Comparison of ENCODE assay signal across 8 cellular contexts in genomic region chr1:161611868-161612321, GRCh38. TPM values are rescaled to one million over a fixed set of nuclear protein-coding genes. Genes with fewer than 3 reads are reported as not detected.
A peak's percentile ranks its signal among the peaks of the same experiment; 100 is the strongest.
DNase-seq lines count a peak whose midpoint lies in the region; ATAC-seq, FAIRE-seq and TF ChIP-seq lines count a peak whose summit lies in the region.
"Not testable (repeated sequence)": the region's sequence is repeated elsewhere in the genome, so short reads cannot be mapped to it uniquely, and the experiment has no call there.

No MANE protein-coding gene starts in this region.

- not testable (repeated sequence) for H3K4ac ChIP-seq in trophoblast cell (ENCODE audit: low read depth, low read length)

- no CpG with 5 or more reads among the region's 19 CpGs for WGBS in trophoblast cell (ENCODE audit: extremely low coverage, insufficient coverage, insufficient read length)

- H4K91ac ChIP-seq in trophoblast cell (ENCODE audit: low read depth, low read length), result not testable (repeated sequence)

- not testable (repeated sequence) for H3K14ac ChIP-seq in trophoblast cell (ENCODE audit: low read length)

- H3K27ac Mint-ChIP-seq in activated T-cell treated with anti-CD3 and anti-CD28 coated beads, Interleukin-2, amount 50 U/mL, for 24 hours, result peak overlapping the region; percentile 86
- H3K27ac Mint-ChIP-seq in effector memory CD8-positive, alpha-beta T cell, result peak overlapping the region; percentile 100

- not testable (repeated sequence) for H4K12ac ChIP-seq in trophoblast cell (ENCODE audit: low read depth, low read length)

- not testable (repeated sequence) for H3K9me2 ChIP-seq in OCI-LY1 (ENCODE audit: low read depth, low read length)

- not testable (repeated sequence) for H4K20me1 ChIP-seq in OCI-LY1 (ENCODE audit: insufficient read depth, low read length)

- not testable (repeated sequence) for H2BK12ac ChIP-seq in trophoblast cell (ENCODE audit: low read length)

- not testable (repeated sequence) for H3K36me3 ChIP-seq in GM06990 (ENCODE audit: control insufficient read depth, insufficient read depth, low read length); HUES6 (ENCODE audit: control insufficient read depth, insufficient read depth, low read length); OCI-LY1 (ENCODE audit: insufficient read depth, low read length); trophoblast cell (ENCODE audit: control insufficient read depth in 1 of 2, insufficient read depth in 2 of 2, low read length in 2 of 2)

- ATAC-seq in effector memory CD8-positive, alpha-beta T cell (replicated peaks), result peak; percentile 21

- H2BK5ac ChIP-seq in trophoblast cell (ENCODE audit: low read depth, low read length, poor library complexity), result not testable (repeated sequence)

- H3K4me2 ChIP-seq in OCI-LY1 (ENCODE audit: low read length) (peak overlapping the region; percentile 89), trophoblast cell (ENCODE audit: low read length) (peak overlapping the region; percentile 49)

- peak; percentile 82 for FAIRE-seq in islet of Langerhans (lab: Jason Lieb, UNC)
- FAIRE-seq in urothelium cell line (lab: Jason Lieb, UNC), result not testable (repeated sequence)

- H3K9me3 ChIP-seq in HUES6 (ENCODE audit: control insufficient read depth, insufficient read depth, low read depth, low read length); OCI-LY1 (ENCODE audit: low read length); trophoblast cell (ENCODE audit: insufficient read depth, low read depth, low read length): not testable (repeated sequence)

- not testable (repeated sequence) for H2BK120ac ChIP-seq in trophoblast cell (ENCODE audit: insufficient read depth, low read length, poor library complexity)

- not testable (repeated sequence) for TF ChIP-seq CTCF in GM06990 (IDR thresholded peaks at IDR 0.05; ENCODE audit: insufficient read depth, low read length, poor library complexity, severe bottlenecking); OCI-LY1 (IDR thresholded peaks at IDR 0.05; ENCODE audit: low read length)

- H3K27me3 ChIP-seq in GM06990 (replicated peaks; ENCODE audit: control insufficient read depth, insufficient read depth, low read length); HUES6 (ENCODE audit: control insufficient read depth, insufficient read depth, low read length); OCI-LY1 (ENCODE audit: insufficient read depth, low read length); trophoblast cell (ENCODE audit: insufficient read depth, low read length): not testable (repeated sequence)

- H2AK5ac ChIP-seq in trophoblast cell (ENCODE audit: low read length), result not testable (repeated sequence)

- H3K9ac ChIP-seq in HUES6 (ENCODE audit: low read length) (peak overlapping the region; percentile 58), OCI-LY1 (ENCODE audit: low read length) (peak overlapping the region; percentile 40; the same call in 1 of the 2 replicates)
- not testable (repeated sequence) for H3K9ac ChIP-seq in trophoblast cell (ENCODE audit: low read length)

- H2AFZ ChIP-seq in OCI-LY1 (ENCODE audit: low read length); trophoblast cell (ENCODE audit: insufficient read depth, low read length, poor library complexity): not testable (repeated sequence)

- not testable (repeated sequence) for H3K18ac ChIP-seq in trophoblast cell (ENCODE audit: low read length)

- DNase-seq in GM06990 (ENCODE audit: extremely low read depth, insufficient read length) (peak; percentile 30), trophoblast cell (peak in 1 of 2 donors; percentile 51), urothelium cell line (ENCODE audit: low spot score) (peak; percentile 26)
- not testable (repeated sequence) for DNase-seq in activated T-cell treated with anti-CD3 and anti-CD28 coated beads, Interleukin-2, amount 50 U/mL, for 24 hours
- DNase-seq in effector memory CD8-positive, alpha-beta T cell, result peak in 2 of 3 experiments; percentile 20 to 39

- not testable (repeated sequence) for H3K4me1 Mint-ChIP-seq in activated T-cell treated with anti-CD3 and anti-CD28 coated beads, Interleukin-2, amount 50 U/mL, for 24 hours (ENCODE audit: low read depth)
- peaks cover 15 to 18% of the 10 kb centered on the region in 2 donors for H3K4me1 Mint-ChIP-seq in effector memory CD8-positive, alpha-beta T cell (ENCODE audit: low read depth in 2 of 2)

- H3K23ac ChIP-seq in trophoblast cell (ENCODE audit: low read length), result not testable (repeated sequence)

- peak overlapping the region; percentile 81 for H3K4me3 Mint-ChIP-seq in activated T-cell treated with anti-CD3 and anti-CD28 coated beads, Interleukin-2, amount 50 U/mL, for 24 hours
- peak overlapping the region; percentile 95 to 96 for H3K4me3 Mint-ChIP-seq in effector memory CD8-positive, alpha-beta T cell

- H4K8ac ChIP-seq in trophoblast cell (ENCODE audit: low read depth, low read length), result not testable (repeated sequence)

- not testable (repeated sequence) for H3K27ac ChIP-seq in HUES6 (ENCODE audit: low read depth, low read length); OCI-LY1 (ENCODE audit: low read depth, low read length, poor library complexity, severe bottlenecking); trophoblast cell (ENCODE audit: low read depth, low read length)

- not testable (repeated sequence) for H3K79me1 ChIP-seq in trophoblast cell (ENCODE audit: low read length)

- not testable (repeated sequence) for H3K79me2 ChIP-seq in OCI-LY1 (ENCODE audit: insufficient read depth, low read length); trophoblast cell (ENCODE audit: control insufficient read depth, insufficient read depth, low read length, poor library complexity)

- not testable (repeated sequence) for H3F3A ChIP-seq in OCI-LY1 (ENCODE audit: insufficient read depth, low read length)

- H3K4me3 ChIP-seq in GM06990 (replicated peaks; ENCODE audit: low read depth, low read length), result peak overlapping the region; percentile 61
- H3K4me3 ChIP-seq in HUES6 (ENCODE audit: low read depth, low read length), result peak overlapping the region; percentile 63
- peak overlapping the region; percentile 64 for H3K4me3 ChIP-seq in OCI-LY1 (ENCODE audit: low read depth, low read length, poor library complexity, severe bottlenecking)
- H3K4me3 ChIP-seq in trophoblast cell (ENCODE audit: low read depth, low read length), result peak overlapping the region; percentile 51

- not testable (repeated sequence) for H3K27me3 Mint-ChIP-seq in activated T-cell treated with anti-CD3 and anti-CD28 coated beads, Interleukin-2, amount 50 U/mL, for 24 hours; effector memory CD8-positive, alpha-beta T cell

- H3K4me1 ChIP-seq in HUES6 (ENCODE audit: control insufficient read depth, insufficient read depth, low read length); OCI-LY1 (ENCODE audit: insufficient read depth, low read length, severe bottlenecking); trophoblast cell (ENCODE audit: control insufficient read depth in 1 of 2, insufficient read depth in 2 of 2, low read length in 2 of 2): not testable (repeated sequence)

- not testable (repeated sequence) for H3K36me3 Mint-ChIP-seq in activated T-cell treated with anti-CD3 and anti-CD28 coated beads, Interleukin-2, amount 50 U/mL, for 24 hours (ENCODE audit: low read depth)
- peaks cover 18% of the 10 kb centered on the region for H3K36me3 Mint-ChIP-seq in effector memory CD8-positive, alpha-beta T cell (ENCODE audit: insufficient read depth)

- H3K9me3 Mint-ChIP-seq in activated T-cell treated with anti-CD3 and anti-CD28 coated beads, Interleukin-2, amount 50 U/mL, for 24 hours; effector memory CD8-positive, alpha-beta T cell: not testable (repeated sequence)

RNA-seq across cellular contexts. Expression of gene FCGR3B, which starts 19.1 kb away (rescaled TPM):
- polyA plus RNA-seq in trophoblast cell (2013), result not detected in 2 replicates

RNA-seq across cellular contexts. Expression of gene FCGR2B, which starts 51.0 kb away (rescaled TPM):
- polyA plus RNA-seq in trophoblast cell (2013), result not detected in 2 replicates
